Comparison of ENCODE assay signal across 11 cellular contexts in the genomic region with DNA sequence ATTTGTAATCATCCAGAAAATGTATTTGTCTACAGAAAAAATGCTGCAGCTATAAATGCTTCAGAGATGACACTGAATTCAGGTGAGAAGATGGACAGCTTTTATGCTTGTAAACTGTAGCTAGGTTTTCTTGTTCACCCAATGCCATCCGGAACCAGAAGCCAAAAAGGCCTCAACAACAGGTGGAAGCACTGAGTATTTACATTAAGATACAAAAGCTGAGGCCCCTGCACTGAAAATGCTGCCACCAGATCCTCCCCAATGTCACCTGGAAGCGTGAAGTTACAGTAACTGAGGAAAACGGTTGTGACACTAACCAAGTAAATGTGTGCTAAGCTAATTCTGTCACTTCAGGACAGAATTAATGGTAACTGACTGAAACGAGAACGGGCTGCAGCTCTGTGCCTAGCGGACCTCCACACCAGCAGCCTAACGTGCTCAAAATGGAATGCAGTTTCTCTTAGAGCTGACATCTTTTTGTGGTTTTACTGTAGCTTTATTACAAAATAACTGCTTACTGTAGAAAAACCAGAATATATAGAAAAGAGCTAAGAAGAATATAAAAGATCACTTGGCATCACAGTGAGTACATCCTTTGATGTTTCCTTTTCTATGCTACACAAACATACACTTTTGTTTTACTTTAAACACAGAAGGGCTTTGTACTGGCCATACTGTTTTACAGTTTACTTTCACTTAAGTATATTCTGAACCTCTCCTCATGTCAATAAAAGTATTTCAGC. TPM values are rescaled to one million over a fixed set of nuclear protein-coding genes. Genes with fewer than 3 reads are reported as not detected.
A peak's percentile ranks its signal among the peaks of the same experiment; 100 is the strongest.
DNase-seq lines count a peak whose midpoint lies in the region; ATAC-seq and TF ChIP-seq lines count a peak whose summit lies in the region.
"Had no signal": no experiment of that assay in that cellular context is flagged by ENCODE, and none has a peak within 500 bp of the region (broad histone marks: within the 10 kb centered on the region; RNA-seq: fewer than 3 reads in every experiment).

No MANE protein-coding gene starts in this region.

- TF ChIP-seq CTCF in KMS-11 (conservative IDR thresholded peaks at IDR 0.05; ENCODE audit: low read depth, low read length) (no peak), suprapubic skin (IDR thresholded peaks at IDR 0.05) (no peak)

- no peak for TF ChIP-seq EP300 in suprapubic skin (IDR thresholded peaks at IDR 0.05)

- H3K79me2 ChIP-seq in KMS-11 (ENCODE audit: insufficient read depth, low read depth) = peaks cover 100% of the 10 kb centered on the region

- peak overlapping the region; percentile 21 to 84 (median 70) for H3K4me3 Mint-ChIP-seq in CD4-positive, CD25-positive, alpha-beta regulatory T cell
- peak overlapping the region; percentile 90 for H3K4me3 Mint-ChIP-seq in activated naive CD8-positive, alpha-beta T cell

- H3K4me1 Mint-ChIP-seq in CD4-positive, CD25-positive, alpha-beta regulatory T cell = peaks cover 52 to 95% (median 80%) of the 10 kb centered on the region in 4 donors
- H3K4me1 Mint-ChIP-seq in activated naive CD8-positive, alpha-beta T cell (ENCODE audit: low read depth) = peaks cover 89% of the 10 kb centered on the region

- 51% methylated on average over 7 of the region's 7 CpGs for WGBS in suprapubic skin

- DNase-seq in CD4-positive, CD25-positive, alpha-beta regulatory T cell = no peak
- no peak for DNase-seq in suprapubic skin (ENCODE audit: low spot score in 2 of 2)
- DNase-seq in NCI-H748 treated with DMSO at 0.1 percent for 48 hours (lab: John Stamatoyannopoulos, UW) = no peak
- no peak for DNase-seq in erythroblast (lab: John Stamatoyannopoulos, UW)
- no peak for DNase-seq in putamen (ENCODE audit: low spot score)
- DNase-seq: NCI-H510A; stimulated activated CD4-positive, alpha-beta T cell treated with anti-CD3 and anti-CD28 coated beads, Interleukin-4, amount 100 ng/mL, for 1 hour; uterus had no signal

- H3K4me2 ChIP-seq in KMS-11 = peak overlapping the region; percentile 61; the same call in 1 of the 2 replicates

- no peak overlapping the region for H2AFZ ChIP-seq in KMS-11 (ENCODE audit: low read depth)

- H3K4me3 ChIP-seq in CD4-positive, CD25-positive, alpha-beta regulatory T cell (ENCODE audit: low read depth, low read length) = peak overlapping the region; percentile 70
- H3K4me3 ChIP-seq in KMS-11 (IDR thresholded peaks at IDR 0.05; ENCODE audit: insufficient read depth, low read depth, low read length) (no peak overlapping the region), muscle layer of duodenum (ENCODE audit: low read depth in 1 of 2, low read length in 2 of 2) (peak overlapping the region in 1 of 2 donors; percentile 2), suprapubic skin (no peak overlapping the region)
- H3K4me3 ChIP-seq: uterus had no signal

- no peak overlapping the region for H3K9ac ChIP-seq in KMS-11

- peaks cover 61% of the 10 kb centered on the region for H4K20me1 ChIP-seq in KMS-11 (ENCODE audit: insufficient read depth)

- no peaks in the 10 kb centered on the region for H3K36me3 Mint-ChIP-seq in CD4-positive, CD25-positive, alpha-beta regulatory T cell
- peaks cover 20% of the 10 kb centered on the region for H3K36me3 Mint-ChIP-seq in activated naive CD8-positive, alpha-beta T cell

- peak overlapping the region; percentile 79 for H3K27ac ChIP-seq in CD4-positive, CD25-positive, alpha-beta regulatory T cell (ENCODE audit: insufficient read depth, low read length, poor library complexity, severe bottlenecking)
- H3K27ac ChIP-seq in KMS-11 = no peak overlapping the region; the same call in 1 of the 2 replicates
- peak overlapping the region; percentile 2 for H3K27ac ChIP-seq in muscle layer of duodenum (ENCODE audit: low read length)
- H3K27ac ChIP-seq in suprapubic skin = no peak overlapping the region

- ATAC-seq in CD4-positive, CD25-positive, alpha-beta regulatory T cell (ENCODE audit: low read depth in 2 of 2) = no peak

- peak overlapping the region; percentile 66 to 89 (median 87) for H3K27ac Mint-ChIP-seq in CD4-positive, CD25-positive, alpha-beta regulatory T cell
- H3K27ac Mint-ChIP-seq in activated naive CD8-positive, alpha-beta T cell = peak overlapping the region; percentile 91

- no peaks in the 10 kb centered on the region for H3K9me3 Mint-ChIP-seq in CD4-positive, CD25-positive, alpha-beta regulatory T cell
- no peaks in the 10 kb centered on the region for H3K9me3 Mint-ChIP-seq in activated naive CD8-positive, alpha-beta T cell (ENCODE audit: low read depth)

- H3K36me3 ChIP-seq in CD4-positive, CD25-positive, alpha-beta regulatory T cell (ENCODE audit: control insufficient read depth, insufficient read depth, low read length) = no peaks in the 10 kb centered on the region
- H3K36me3 ChIP-seq in KMS-11 (ENCODE audit: insufficient read depth) = peaks cover 6% of the 10 kb centered on the region; the same call in 1 of the 2 replicates
- H3K36me3 ChIP-seq in muscle layer of duodenum (ENCODE audit: control insufficient read depth in 1 of 2, insufficient read depth in 2 of 2, low read length in 2 of 2) = no peaks in the 10 kb centered on the region
- H3K36me3 ChIP-seq in suprapubic skin = no peaks in the 10 kb centered on the region
- H3K36me3 ChIP-seq: uterus had no signal

- H3K27me3 Mint-ChIP-seq in CD4-positive, CD25-positive, alpha-beta regulatory T cell = no peaks in the 10 kb centered on the region
- no peaks in the 10 kb centered on the region for H3K27me3 Mint-ChIP-seq in activated naive CD8-positive, alpha-beta T cell

- H3K9me3 ChIP-seq in CD4-positive, CD25-positive, alpha-beta regulatory T cell (ENCODE audit: control insufficient read depth in 2 of 2, low read length in 2 of 2) = no peaks in the 10 kb centered on the region
- no peaks in the 10 kb centered on the region for H3K9me3 ChIP-seq in muscle layer of duodenum (ENCODE audit: control insufficient read depth in 1 of 2, low read length in 2 of 2)
- H3K9me3 ChIP-seq in suprapubic skin = no peaks in the 10 kb centered on the region
- H3K9me3 ChIP-seq: uterus had no signal

- TF ChIP-seq POLR2A in suprapubic skin (IDR thresholded peaks at IDR 0.05) = no peak
- TF ChIP-seq POLR2A in erythroblast (IDR thresholded peaks at IDR 0.05; ENCODE audit: low read length) = no peak

- no peaks in the 10 kb centered on the region for H3K27me3 ChIP-seq in CD4-positive, CD25-positive, alpha-beta regulatory T cell (ENCODE audit: control insufficient read depth, insufficient read depth, low read length)
- no peaks in the 10 kb centered on the region for H3K27me3 ChIP-seq in KMS-11 (ENCODE audit: insufficient read depth, low read depth)
- no peaks in the 10 kb centered on the region for H3K27me3 ChIP-seq in muscle layer of duodenum (ENCODE audit: low read depth, low read length)
- H3K27me3 ChIP-seq in suprapubic skin = no peaks in the 10 kb centered on the region
- H3K27me3 ChIP-seq: uterus had no signal

- peaks cover 89% of the 10 kb centered on the region for H3K4me1 ChIP-seq in CD4-positive, CD25-positive, alpha-beta regulatory T cell (ENCODE audit: control insufficient read depth, insufficient read depth, low read length, poor library complexity, severe bottlenecking)
- H3K4me1 ChIP-seq in KMS-11 (ENCODE audit: low read depth, poor library complexity, severe bottlenecking) (peaks cover 100% of the 10 kb centered on the region), muscle layer of duodenum (ENCODE audit: control insufficient read depth in 1 of 2, insufficient read depth in 2 of 2, low read length in 2 of 2) (peaks cover 0 to 31% of the 10 kb centered on the region in 2 donors), suprapubic skin (peaks cover 89% of the 10 kb centered on the region)

RNA-seq across cellular contexts. Expression of a gene that starts 7.6 kb away (rescaled TPM):
- total RNA-seq in CD4-positive, CD25-positive, alpha-beta regulatory T cell = 24.8 TPM
- 1 to 10 TPM; 2.4 to 3.8 (median 2.6) TPM for polyA plus RNA-seq in CD4-positive, CD25-positive, alpha-beta regulatory T cell
- total RNA-seq in suprapubic skin = 10 to 100 TPM; 29.7 to 39.6 (median 30.5) TPM

RNA-seq across cellular contexts. Expression of a gene that starts 33.1 kb away (rescaled TPM):
- total RNA-seq in CD4-positive, CD25-positive, alpha-beta regulatory T cell = 32.3 TPM
- polyA plus RNA-seq in CD4-positive, CD25-positive, alpha-beta regulatory T cell = 10 to 100 TPM; 56.8 to 72.5 (median 60.0) TPM
- 10 to 100 TPM; 39.8 to 88.3 (median 50.2) TPM for total RNA-seq in suprapubic skin

RNA-seq across cellular contexts. Expression of a gene that starts 50.8 kb away (rescaled TPM):
- total RNA-seq in CD4-positive, CD25-positive, alpha-beta regulatory T cell = 176 TPM
- polyA plus RNA-seq in CD4-positive, CD25-positive, alpha-beta regulatory T cell = 10 to 100 TPM; 67.0 to 85.2 (median 68.4) TPM
- total RNA-seq in suprapubic skin = 100 to 1,000 TPM in 1 of 4 donors, 10 to 100 TPM in 3; 43.1 to 122 (median 48.2) TPM

Comparison
In these comparisons a context has a peak if more than half of its experiments do, and no peak if none do; other contexts are left out.
1. H3K27ac ChIP-seq: peak in CD4-positive, CD25-positive, alpha-beta regulatory T cell (single experiment) and muscle layer of duodenum (single experiment); none in KMS-11 (single experiment) and suprapubic skin (single experiment).